ENCODE assay signal across 24 cellular contexts in genomic region chr11:103413266-103413888, GRCh38.
A peak's percentile ranks its signal among the peaks of the same experiment; 100 is the strongest.
DNase-seq lines count a peak whose midpoint lies in the region; ATAC-seq and TF ChIP-seq lines count a peak whose summit lies in the region.
"Had no signal": no experiment of that assay in that cellular context is flagged by ENCODE, and none has a peak within 500 bp of the region (broad histone marks: within the 10 kb centered on the region; RNA-seq: fewer than 3 reads in every experiment).

No MANE protein-coding gene starts in this region.

- no peak overlapping the region for H3K4me3 Mint-ChIP-seq in glutamatergic neuron (ENCODE audit: unreplicated experiment)
- H3K4me3 Mint-ChIP-seq: CD4-positive, alpha-beta T cell had no signal

- POLR2A ChIA-PET in SK-N-SH (lab: Yijun Ruan, JAX), result no interaction called here

- no peaks in the 10 kb centered on the region for H3K36me3 Mint-ChIP-seq in glutamatergic neuron (ENCODE audit: unreplicated experiment)

- H3K36me3 ChIP-seq in SK-N-SH (replicated peaks in 1 of 2; ENCODE audit: control insufficient read depth in 1 of 2, insufficient read depth in 2 of 2, low read length in 1 of 2), result peaks cover 0 to 7% of the 10 kb centered on the region in 2 experiments
- no peaks in the 10 kb centered on the region for H3K36me3 ChIP-seq in left lung
- H3K36me3 ChIP-seq: BLaER1 treated with 17β-estradiol and CSF1 and Interleukin-3, amounts not matched to agents 10 nM and 100 nM; HAP-1; SJSA1 had no signal

- H3K79me2 ChIP-seq in SK-N-SH (ENCODE audit: insufficient read depth), result no peaks in the 10 kb centered on the region

- H3K9me3 ChIP-seq in SK-N-SH (no peaks in the 10 kb centered on the region; the same call in 1 of the 2 replicates), left lung (no peaks in the 10 kb centered on the region)
- H3K9me3 ChIP-seq: HAP-1, SJSA1 had no signal

- H3F3A ChIP-seq in SK-N-SH (replicated peaks; ENCODE audit: insufficient read depth), result no peaks in the 10 kb centered on the region

- no peak for TF ChIP-seq EP300 in SK-N-SH (IDR thresholded peaks at IDR 0.05; ENCODE audit: borderline replicate concordance in 1 of 2, low read depth in 1 of 2, low read length in 1 of 2)

- H3K9me3 Mint-ChIP-seq in glutamatergic neuron (ENCODE audit: unreplicated experiment), result no peaks in the 10 kb centered on the region

- H3K4me1 Mint-ChIP-seq in glutamatergic neuron (ENCODE audit: low read depth, unreplicated experiment), result no peaks in the 10 kb centered on the region
- H3K4me1 Mint-ChIP-seq: IgD-negative memory B cell had no signal

- ATAC-seq in SK-N-SH treated with all-trans-retinoic acid at 6 μM for 48 hours, result peak; percentile 79
- ATAC-seq in left lung, result no peak

- H3K9me2 ChIP-seq in SK-N-SH, result no peaks in the 10 kb centered on the region

- intact Hi-C loops in left lung (cut with DNase I), result no loop called here

- H3K27ac Mint-ChIP-seq in glutamatergic neuron (ENCODE audit: unreplicated experiment), result no peak overlapping the region
- H3K27ac Mint-ChIP-seq: CD4-positive, alpha-beta T cell; IgD-negative memory B cell had no signal

- no peak for DNase-seq in SK-N-SH
- peak; percentile 41 for DNase-seq in fibroblast of peridontal ligament (ENCODE audit: extremely low read depth)
- no peak for DNase-seq in left lung
- DNase-seq in glutamatergic neuron, result no peak
- DNase-seq in SKM-1 treated with dmso at 0.1 percent for 144 hours (lab: John Stamatoyannopoulos, UW; ENCODE audit: unreplicated experiment), result no peak
- DNase-seq: AML-193; CD4-positive, alpha-beta T cell; GOT3; NCI-H1092 treated with DMSO at 0.1 percent for 48 hours; NCI-H1436; NCI-H1930; NCI-H2107; NCI-H526; NCI-H82; NK-92 treated with Interleukin-12 subunit alpha and Interleukin-12 subunit beta, amount 100 ng/mL, for 24 hours; Right ventricle myocardium superior; RPMI8226 had no signal

- H4K20me1 ChIP-seq in SK-N-SH (ENCODE audit: insufficient read depth), result no peaks in the 10 kb centered on the region
- H4K20me1 ChIP-seq: BLaER1 treated with 17β-estradiol and CSF1 and Interleukin-3, amounts not matched to agents 10 nM and 100 nM had no signal

- no peaks in the 10 kb centered on the region for H3K27me3 ChIP-seq in SK-N-SH (ENCODE audit: insufficient read depth)
- H3K27me3 ChIP-seq in left lung, result no peaks in the 10 kb centered on the region
- H3K27me3 ChIP-seq: BLaER1 treated with 17β-estradiol and CSF1 and Interleukin-3, amounts not matched to agents 10 nM and 100 nM; SJSA1 had no signal

- H3K27ac ChIP-seq in SK-N-SH (ENCODE audit: low read depth in 2 of 2, low read length in 1 of 2) (no peak overlapping the region), VCaP (peak overlapping the region; percentile 22; the same call in 1 of the 2 replicates), left lung (no peak overlapping the region)
- H3K27ac ChIP-seq: BLaER1 treated with 17β-estradiol and CSF1 and Interleukin-3, amounts not matched to agents 10 nM and 100 nM; KMS-11; SJSA1 had no signal

- H2AFZ ChIP-seq in SK-N-SH (ENCODE audit: low read depth), result no peak overlapping the region; the same call in 1 of the 2 replicates

- no peak for TF ChIP-seq RAD21 in SK-N-SH (IDR thresholded peaks at IDR 0.05; ENCODE audit: low read length)

- TF ChIP-seq CTCF in SK-N-SH (IDR thresholded peaks at IDR 0.05) (no peak), VCaP (conservative IDR thresholded peaks at IDR 0.05) (no peak), left lung (IDR thresholded peaks at IDR 0.05) (no peak), glutamatergic neuron (IDR thresholded peaks at IDR 0.05; ENCODE audit: partially characterized antibody, unreplicated experiment) (no peak)

- no peak overlapping the region for H3K9ac ChIP-seq in SK-N-SH
- H3K9ac ChIP-seq: BLaER1 treated with 17β-estradiol and CSF1 and Interleukin-3, amounts not matched to agents 10 nM and 100 nM; KMS-11 had no signal

- H3K4me3 ChIP-seq in SK-N-SH (ENCODE audit: low read depth in 2 of 2, low read length in 1 of 2) (no peak overlapping the region), left lung (no peak overlapping the region)
- H3K4me3 ChIP-seq: BLaER1 treated with 17β-estradiol and CSF1 and Interleukin-3, amounts not matched to agents 10 nM and 100 nM; HAP-1; SJSA1 had no signal

- H3K4me2 ChIP-seq in SK-N-SH, result no peak overlapping the region; the same call in 1 of the 2 replicates
- H3K4me2 ChIP-seq: BLaER1 treated with 17β-estradiol and CSF1 and Interleukin-3, amounts not matched to agents 10 nM and 100 nM; KMS-11 had no signal

- H3K27me3 Mint-ChIP-seq in glutamatergic neuron (ENCODE audit: unreplicated experiment), result no peaks in the 10 kb centered on the region
- H3K27me3 Mint-ChIP-seq: CD4-positive, alpha-beta T cell; IgD-negative memory B cell had no signal

- CTCF ChIA-PET in SK-N-SH (lab: Yijun Ruan, JAX), result interaction anchor here (1.2 kb wide), 1 partner anchor 269 kb away, joined by 3 read pairs; no protein-coding TSS in a partner anchor

- H3K4me1 ChIP-seq in SK-N-SH (ENCODE audit: control insufficient read depth in 1 of 2, insufficient read depth in 2 of 2, low read depth in 1 of 2, low read length in 1 of 2) (no peaks in the 10 kb centered on the region; a peak in 1 of 4 replicates), left lung (no peaks in the 10 kb centered on the region)
- H3K4me1 ChIP-seq: BLaER1 treated with 17β-estradiol and CSF1 and Interleukin-3, amounts not matched to agents 10 nM and 100 nM; HAP-1; SJSA1 had no signal

- WGBS in SK-N-SH (ENCODE audit: low lambda C conversion rate), result 66% methylated on average over 1 of the region's 1 CpG

TF ChIP-seq in SK-N-SH treated with all-trans-retinoic acid at 6 μM for 48 hours, 23 proteins besides CTCF, POLR2A, EP300 and RAD21 (continues in another document):
- TF ChIP-seq ISL1 (CRISPR knock-in tag; IDR thresholded peaks at IDR 0.05) (no peak), ZNF70 (CRISPR knock-in tag; IDR thresholded peaks at IDR 0.05) (no peak), PPARA (CRISPR knock-in tag; IDR thresholded peaks at IDR 0.05; ENCODE audit: borderline replicate concordance) (no peak), ZFP3 (CRISPR knock-in tag; IDR thresholded peaks at IDR 0.05) (no peak), CSDC2 (CRISPR knock-in tag; IDR thresholded peaks at IDR 0.05) (no peak), PATZ1 (CRISPR knock-in tag; IDR thresholded peaks at IDR 0.05; ENCODE audit: borderline replicate concordance) (no peak), BACH2 (CRISPR knock-in tag; IDR thresholded peaks at IDR 0.05; ENCODE audit: borderline replicate concordance) (no peak), TOX (CRISPR knock-in tag; IDR thresholded peaks at IDR 0.05; ENCODE audit: borderline replicate concordance) (no peak), RARB (CRISPR knock-in tag; IDR thresholded peaks at IDR 0.05) (no peak)

TF ChIP-seq in SK-N-SH, 30 proteins besides CTCF, POLR2A, EP300 and RAD21 (continues in another document):
- TF ChIP-seq MAX (IDR thresholded peaks at IDR 0.05; ENCODE audit: low read depth), result no peak
- no peak for TF ChIP-seq TEAD4 (IDR thresholded peaks at IDR 0.05; ENCODE audit: borderline replicate concordance, insufficient read depth)
- no peak for TF ChIP-seq REST (IDR thresholded peaks at IDR 0.05; ENCODE audit: low read depth, low read length)
- no peak for TF ChIP-seq RCOR1 (IDR thresholded peaks at IDR 0.05; ENCODE audit: low read length)
- TF ChIP-seq GABPA (IDR thresholded peaks at IDR 0.05; ENCODE audit: low read depth), result no peak
- TF ChIP-seq NRF1 (IDR thresholded peaks at IDR 0.05; ENCODE audit: low read depth, low read length), result no peak
- TF ChIP-seq SMC3 (IDR thresholded peaks at IDR 0.05; ENCODE audit: low read depth, low read length), result no peak
- no peak for TF ChIP-seq JUND (IDR thresholded peaks at IDR 0.05)
- no peak for TF ChIP-seq POLR2AphosphoS5 (IDR thresholded peaks at IDR 0.05; ENCODE audit: low read depth, low read length)
- TF ChIP-seq EZH2phosphoT487 (IDR thresholded peaks at IDR 0.05; ENCODE audit: borderline replicate concordance, low read depth), result no peak
- no peak for TF ChIP-seq USF2 (IDR thresholded peaks at IDR 0.05; ENCODE audit: borderline replicate concordance, low read depth, low read length)
- TF ChIP-seq CHD2 (IDR thresholded peaks at IDR 0.05; ENCODE audit: low read length, partially characterized antibody), result no peak
